10 cellular contexts compared by ENCODE assay signal in the genomic region with DNA sequence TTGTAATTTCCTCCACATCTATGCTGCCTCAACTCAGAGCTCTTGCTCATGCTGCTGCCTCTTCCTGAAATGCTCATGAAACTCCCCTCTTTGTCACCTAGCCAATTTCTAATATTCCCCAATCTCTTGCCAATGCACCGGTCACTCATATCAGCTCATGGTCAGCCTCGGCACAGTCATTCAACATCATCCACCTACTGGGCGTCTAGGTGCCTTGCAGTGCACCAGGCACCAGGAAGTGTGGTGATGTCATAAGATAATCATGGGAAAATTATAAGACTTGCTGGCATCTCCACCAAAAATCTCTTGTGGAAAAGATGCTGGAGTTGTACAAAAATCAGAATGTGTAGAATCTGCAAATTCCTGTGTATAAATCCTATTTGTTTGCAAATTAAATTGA. TPM values are rescaled to one million over a fixed set of nuclear protein-coding genes. Genes with fewer than 3 reads are reported as not detected.
DNase-seq lines count a peak whose midpoint lies in the region; ATAC-seq and TF ChIP-seq lines count a peak whose summit lies in the region.
"Had no signal": no experiment of that assay in that cellular context is flagged by ENCODE, and none has a peak within 500 bp of the region (broad histone marks: within the 10 kb centered on the region; RNA-seq: fewer than 3 reads in every experiment).

No MANE protein-coding gene starts in this region.

- no peaks in the 10 kb centered on the region for H3K9me3 Mint-ChIP-seq in chondrocyte (ENCODE audit: low read depth)
- H3K9me3 Mint-ChIP-seq in nephron: no peaks in the 10 kb centered on the region

- H3K4me3 Mint-ChIP-seq in chondrocyte (ENCODE audit: unreplicated experiment) (no peak overlapping the region), nephron (no peak overlapping the region)

- peak; percentile 56 for DNase-seq in Caki2 (ENCODE audit: low read depth)
- peak; percentile 75 for DNase-seq in NCI-H460 (ENCODE audit: extremely low read depth, low read depth)
- DNase-seq in chondrocyte (ENCODE audit: low spot score): no peak
- DNase-seq in GM19240 (ENCODE audit: insufficient read length, low spot score): no peak
- DNase-seq in NCI-H187 (lab: John Stamatoyannopoulos, UW): no peak
- no peak for DNase-seq in SKM-1 (lab: John Stamatoyannopoulos, UW; ENCODE audit: unreplicated experiment)
- DNase-seq: DMS79, NCI-H146 had no signal

- no peaks in the 10 kb centered on the region for H3K27me3 Mint-ChIP-seq in chondrocyte (ENCODE audit: low read depth)
- no peaks in the 10 kb centered on the region for H3K27me3 Mint-ChIP-seq in nephron (ENCODE audit: low read depth)

- no peaks in the 10 kb centered on the region for H3K36me3 Mint-ChIP-seq in chondrocyte (ENCODE audit: low read depth)
- no peaks in the 10 kb centered on the region for H3K36me3 Mint-ChIP-seq in nephron (ENCODE audit: low read depth)

- H3K4me1 Mint-ChIP-seq in chondrocyte (ENCODE audit: low read depth) (peaks cover 24% of the 10 kb centered on the region), nephron (peaks cover 25% of the 10 kb centered on the region)

- peak overlapping the region; percentile 95 for H3K27ac Mint-ChIP-seq in chondrocyte (ENCODE audit: unreplicated experiment)
- H3K27ac Mint-ChIP-seq in nephron: peak overlapping the region in 2 of 3 experiments; percentile 33 to 34

- in situ Hi-C loops in Caki2 (cut with HindIII; ENCODE audit: low pct_unique_long_range_greater_than_20kb, low sequenced_read_pairs): no loop called here

- no peak for ATAC-seq in HG02571 (IDR thresholded peaks at IDR 0.05; ENCODE audit: unreplicated experiment)

- TF ChIP-seq CTCF in chondrocyte (IDR thresholded peaks at IDR 0.05): peak; percentile 66
- no peak for TF ChIP-seq CTCF in nephron (IDR thresholded peaks at IDR 0.05; ENCODE audit: unreplicated experiment in 3 of 3)

RNA-seq across cellular contexts. Expression of gene RAB27B, which starts 52.6 kb away (rescaled TPM):
- total RNA-seq in Caki2 (2014; rRNA removed; shearing (Covaris generic); ENCODE audit: low replicate concordance): 0.49 and 1.5 TPM in 2 replicates
- total RNA-seq in NCI-H460 (2014; rRNA removed; shearing (Covaris generic)): 28.5 and 30.4 TPM in 2 replicates
- 9.0 and 16.2 TPM in 2 replicates for polyA plus RNA-seq in NCI-H460 (2014; cell fraction: nucleus; rRNA removed)
- total RNA-seq in chondrocyte: 0.20 to 0.51 TPM (median 0.28 TPM) in 3 replicates

Comparison
In these comparisons a context has a peak if more than half of its experiments do, and no peak if none do; other contexts are left out.
1. DNase-seq: peak in Caki2 (single experiment) and NCI-H460 (single experiment); none in chondrocyte (single experiment), GM19240 (single experiment), NCI-H187 (0 of 2) and SKM-1 (single experiment).
2. RNA of gene RAB27B, which starts 52.6 kb away (total RNA-seq): 28.5 to 30.4 TPM in NCI-H460; 0.49 to 1.5 TPM in Caki2 and 0.20 to 0.51 TPM in chondrocyte; every median in the first group is over 10 times any median in the second.